Comparison of ENCODE assay signal across 2 cellular contexts in genomic region chr5:133925866-133926488, GRCh38.
TF ChIP-seq lines count a peak whose summit lies in the region.

No MANE protein-coding gene starts in this region.

TF ChIP-seq in GM23338, 12 proteins besides CTCF, POLR2A, EP300 and RAD21:
- TF ChIP-seq ETS1 (IDR thresholded peaks at IDR 0.05) (no peak), JUNB (IDR thresholded peaks at IDR 0.05; ENCODE audit: unreplicated experiment) (no peak), ZNF331 (CRISPR knock-in tag; IDR thresholded peaks at IDR 0.05; ENCODE audit: low read depth) (no peak), EZH2phosphoT487 (IDR thresholded peaks at IDR 0.05; ENCODE audit: unreplicated experiment) (no peak), STAT1 (IDR thresholded peaks at IDR 0.05; ENCODE audit: unreplicated experiment) (no peak), EZH2 (IDR thresholded peaks at IDR 0.05; ENCODE audit: low read depth, unreplicated experiment) (no peak), ZNF114 (CRISPR knock-in tag; IDR thresholded peaks at IDR 0.05) (no peak), CREB1 (CRISPR knock-in tag; IDR thresholded peaks at IDR 0.05; ENCODE audit: low read depth) (no peak), POLR2AphosphoS5 (IDR thresholded peaks at IDR 0.05; ENCODE audit: low read depth) (no peak), ZNF462 (CRISPR knock-in tag; IDR thresholded peaks at IDR 0.05) (no peak)

TF ChIP-seq in endothelial cell of umbilical vein, 7 proteins besides CTCF, POLR2A, EP300 and RAD21:
- no peak for TF ChIP-seq JUN (IDR thresholded peaks at IDR 0.05; ENCODE audit: borderline replicate concordance, insufficient read depth, insufficient read length, low read depth)
- no peak for TF ChIP-seq FOS (IDR thresholded peaks at IDR 0.05; ENCODE audit: borderline replicate concordance, insufficient read depth, low read length)
- no peak for TF ChIP-seq GATA2 (IDR thresholded peaks at IDR 0.05; ENCODE audit: insufficient read depth, insufficient read length, low read depth, low read length)
- TF ChIP-seq MAX (IDR thresholded peaks at IDR 0.05; ENCODE audit: insufficient read depth, insufficient read length), result no peak
- TF ChIP-seq EZH2 (IDR thresholded peaks at IDR 0.05; ENCODE audit: borderline replicate concordance, low read depth, low read length, severe bottlenecking), result no peak
- no peak for TF ChIP-seq POLR2AphosphoS5 (IDR thresholded peaks at IDR 0.05; ENCODE audit: insufficient read depth, low read depth, low read length)
- TF ChIP-seq MYC (IDR thresholded peaks at IDR 0.05; ENCODE audit: low read depth, low read length), result no peak
